In genomic region chr9:123998278-123998925, GRCh38 we compare ENCODE assay signal across 13 cellular contexts. TPM values are rescaled to one million over a fixed set of nuclear protein-coding genes. Genes with fewer than 3 reads are reported as not detected.
DNase-seq lines count a peak whose midpoint lies in the region; ATAC-seq, FAIRE-seq and TF ChIP-seq lines count a peak whose summit lies in the region.
"Had no signal": no experiment of that assay in that cellular context is flagged by ENCODE, and none has a peak within 500 bp of the region (broad histone marks: within the 10 kb centered on the region; RNA-seq: fewer than 3 reads in every experiment).

No MANE protein-coding gene starts in this region.

- no peaks in the 10 kb centered on the region for H3K36me3 ChIP-seq in astrocyte (ENCODE audit: insufficient read depth, low read length)
- no peaks in the 10 kb centered on the region for H3K36me3 ChIP-seq in naive thymus-derived CD4-positive, alpha-beta T cell (ENCODE audit: control insufficient read depth in 2 of 3, insufficient read depth in 3 of 3, low read length in 3 of 3)
- H3K36me3 ChIP-seq: gastrocnemius medialis, stomach had no signal

- CTCF ChIA-PET in CD4-positive, alpha-beta T cell (lab: Charles Lee) = no interaction called here
- CTCF ChIA-PET in naive thymus-derived CD4-positive, alpha-beta T cell (lab: Charles Lee) = no interaction called here

- no peak for TF ChIP-seq CTCF in CD4-positive, alpha-beta T cell (IDR thresholded peaks at IDR 0.05)
- no peak for TF ChIP-seq CTCF in astrocyte (IDR thresholded peaks at IDR 0.05; ENCODE audit: insufficient read depth, low read depth, low read length)

- H4K20me1 ChIP-seq in astrocyte (ENCODE audit: insufficient read depth, low read length) = peaks cover 23% of the 10 kb centered on the region

- no peaks in the 10 kb centered on the region for H3K79me2 ChIP-seq in astrocyte (ENCODE audit: insufficient read depth, low read length)

- H3K4me3 ChIP-seq in astrocyte (ENCODE audit: insufficient read depth, low read depth, low read length) = no peak overlapping the region
- H3K4me3 ChIP-seq in naive thymus-derived CD4-positive, alpha-beta T cell (ENCODE audit: low read length) = no peak overlapping the region
- H3K4me3 ChIP-seq: PC-9 had no signal

- H3K27ac ChIP-seq in CD4-positive, alpha-beta T cell (ENCODE audit: low read depth, low read length) = no peak overlapping the region
- H3K27ac ChIP-seq in astrocyte (ENCODE audit: low read depth, low read length) = no peak overlapping the region
- H3K27ac ChIP-seq in naive thymus-derived CD4-positive, alpha-beta T cell (ENCODE audit: low read depth, low read length) = no peak overlapping the region
- H3K27ac ChIP-seq: gastrocnemius medialis, PC-9, stomach had no signal

- H2AFZ ChIP-seq in astrocyte (ENCODE audit: low read depth, low read length) = peak overlapping the region; percentile 18
- H2AFZ ChIP-seq: PC-9 had no signal

- H3K9me3 ChIP-seq in CD4-positive, alpha-beta T cell (ENCODE audit: control insufficient read depth, low read length) = no peaks in the 10 kb centered on the region
- no peaks in the 10 kb centered on the region for H3K9me3 ChIP-seq in astrocyte (ENCODE audit: insufficient read depth, low read depth, low read length)
- H3K9me3 ChIP-seq in naive thymus-derived CD4-positive, alpha-beta T cell (ENCODE audit: control insufficient read depth in 2 of 3, low read length in 3 of 3) = no peaks in the 10 kb centered on the region
- H3K9me3 ChIP-seq: gastrocnemius medialis, stomach had no signal

- no peak overlapping the region for H3K4me2 ChIP-seq in astrocyte (ENCODE audit: low read length)

- H3K4me3 Mint-ChIP-seq in CD4-positive, alpha-beta T cell = peak overlapping the region; percentile 86
- no peak overlapping the region for H3K4me3 Mint-ChIP-seq in astrocyte (ENCODE audit: unreplicated experiment)
- peak overlapping the region; percentile 45 to 97 (median 80) for H3K4me3 Mint-ChIP-seq in naive thymus-derived CD4-positive, alpha-beta T cell

- H3K4me1 ChIP-seq in astrocyte (ENCODE audit: insufficient read depth, low read length) = peaks cover 2% of the 10 kb centered on the region
- peaks cover 0 to 27% of the 10 kb centered on the region in 2 donors for H3K4me1 ChIP-seq in naive thymus-derived CD4-positive, alpha-beta T cell (ENCODE audit: control insufficient read depth in 2 of 2, insufficient read depth in 2 of 2, low read length in 2 of 2)

- ATAC-seq in CD4-positive, alpha-beta T cell (ENCODE audit: poor library complexity) = no peak
- no peak for ATAC-seq in naive thymus-derived CD4-positive, alpha-beta T cell
- ATAC-seq in Right ventricle myocardium inferior (no peak), HG03521 (IDR thresholded peaks at IDR 0.05; ENCODE audit: unreplicated experiment) (no peak)
- ATAC-seq: gastrocnemius medialis had no signal

- POLR2A ChIA-PET in CD4-positive, alpha-beta T cell (lab: Charles Lee) = no interaction called here
- POLR2A ChIA-PET in naive thymus-derived CD4-positive, alpha-beta T cell (lab: Charles Lee) = no interaction called here

- no peaks in the 10 kb centered on the region for H3K9me3 Mint-ChIP-seq in CD4-positive, alpha-beta T cell
- peaks cover 10% of the 10 kb centered on the region for H3K9me3 Mint-ChIP-seq in astrocyte (ENCODE audit: unreplicated experiment)
- H3K9me3 Mint-ChIP-seq in naive thymus-derived CD4-positive, alpha-beta T cell = peaks cover 0 to 4% (median 0%) of the 10 kb centered on the region in 11 donors

- H3K27ac Mint-ChIP-seq in CD4-positive, alpha-beta T cell = no peak overlapping the region
- H3K27ac Mint-ChIP-seq in astrocyte (ENCODE audit: unreplicated experiment) = peak overlapping the region; percentile 34
- no peak overlapping the region for H3K27ac Mint-ChIP-seq in naive thymus-derived CD4-positive, alpha-beta T cell

- intact Hi-C loops in CD4-positive, alpha-beta T cell (cut with DNase I, micrococcal nuclease) = loop anchor here in 1 of 2 experiments (10.0 kb wide), 1 partner anchor 1396 kb away; no protein-coding TSS in a partner anchor
- intact Hi-C loops in naive thymus-derived CD4-positive, alpha-beta T cell (cut with micrococcal nuclease) = loop anchor here in 1 of 2 donors (5.0 kb wide), 1 partner anchor 456 kb away; no protein-coding TSS in a partner anchor
- intact Hi-C loops in Right ventricle myocardium inferior (cut with DNase I) = no loop called here

- no peaks in the 10 kb centered on the region for H3K36me3 Mint-ChIP-seq in CD4-positive, alpha-beta T cell (ENCODE audit: low read depth)
- H3K36me3 Mint-ChIP-seq in astrocyte (ENCODE audit: low read depth, unreplicated experiment) = peaks cover 6% of the 10 kb centered on the region
- peaks cover 0 to 10% (median 0%) of the 10 kb centered on the region in 5 donors for H3K36me3 Mint-ChIP-seq in naive thymus-derived CD4-positive, alpha-beta T cell

- H3K27me3 ChIP-seq in CD4-positive, alpha-beta T cell (ENCODE audit: control insufficient read depth, insufficient read depth, low read length) = peaks cover 82% of the 10 kb centered on the region
- H3K27me3 ChIP-seq in astrocyte (ENCODE audit: insufficient read depth, low read length) = peaks cover 85% of the 10 kb centered on the region
- peaks cover 11 to 28% of the 10 kb centered on the region in 2 donors for H3K27me3 ChIP-seq in naive thymus-derived CD4-positive, alpha-beta T cell (ENCODE audit: control insufficient read depth in 2 of 2, insufficient read depth in 2 of 2, low read length in 2 of 2)

- FAIRE-seq in GM12892 (lab: Jason Lieb, UNC) (peak; percentile 21), astrocyte (lab: Jason Lieb, UNC) (no peak)

- TF ChIP-seq POLR2A in GM12892 (IDR thresholded peaks at IDR 0.05; ENCODE audit: low read depth, low read length) = no peak

- H3K9ac ChIP-seq in astrocyte (ENCODE audit: low read length) = no peak overlapping the region

- no peak for DNase-seq in CD4-positive, alpha-beta T cell
- DNase-seq in GM12892 (ENCODE audit: insufficient read length) (no peak), astrocyte (ENCODE audit: low read depth) (no peak), kidney glomerular epithelial cell (lab: John Stamatoyannopoulos, UW) (no peak), Right ventricle myocardium inferior (ENCODE audit: missing footprints) (no peak)
- no peak for DNase-seq in naive thymus-derived CD4-positive, alpha-beta T cell
- DNase-seq: NCI-H1417 treated with DMSO at 0.1 percent for 48 hours; PC-9; stimulated activated CD4-positive, alpha-beta T cell treated with anti-CD3 and anti-CD28 coated beads, Interleukin-4, amount 100 ng/mL, for 24 hours; stomach had no signal

- H3K4me1 Mint-ChIP-seq in CD4-positive, alpha-beta T cell (ENCODE audit: low read depth) = peaks cover 34% of the 10 kb centered on the region
- H3K4me1 Mint-ChIP-seq in astrocyte (ENCODE audit: low read depth, unreplicated experiment) = peaks cover 10% of the 10 kb centered on the region
- H3K4me1 Mint-ChIP-seq in naive thymus-derived CD4-positive, alpha-beta T cell = peaks cover 24 to 38% (median 31%) of the 10 kb centered on the region in 7 donors

- H3K27me3 Mint-ChIP-seq in CD4-positive, alpha-beta T cell = peaks cover 90% of the 10 kb centered on the region
- H3K27me3 Mint-ChIP-seq in astrocyte (ENCODE audit: low read depth, unreplicated experiment) = peaks cover 91% of the 10 kb centered on the region
- peaks cover 82 to 91% (median 90%) of the 10 kb centered on the region in 5 donors for H3K27me3 Mint-ChIP-seq in naive thymus-derived CD4-positive, alpha-beta T cell

RNA-seq across cellular contexts. Expression of gene LHX2, which starts 13.2 kb away (rescaled TPM):
- under 1 TPM in 1 of 2 experiments, not detected in 1; 0.14 TPM for total RNA-seq in CD4-positive, alpha-beta T cell
- polyA plus RNA-seq in GM12892 (2012; ENCODE audit: missing spikeins) = 6.3 TPM
- 0.14 TPM in 1 of 2 replicates, not detected in the other for total RNA-seq in astrocyte
- not detected for total RNA-seq in naive thymus-derived CD4-positive, alpha-beta T cell
- polyA plus RNA-seq in naive thymus-derived CD4-positive, alpha-beta T cell = not detected
- not detected for total RNA-seq in Right ventricle myocardium inferior
- total RNA-seq: gastrocnemius medialis, myocyte had no signal
- polyA plus RNA-seq: stomach had no signal
